11 cellular contexts compared by ENCODE assay signal in the genomic region with DNA sequence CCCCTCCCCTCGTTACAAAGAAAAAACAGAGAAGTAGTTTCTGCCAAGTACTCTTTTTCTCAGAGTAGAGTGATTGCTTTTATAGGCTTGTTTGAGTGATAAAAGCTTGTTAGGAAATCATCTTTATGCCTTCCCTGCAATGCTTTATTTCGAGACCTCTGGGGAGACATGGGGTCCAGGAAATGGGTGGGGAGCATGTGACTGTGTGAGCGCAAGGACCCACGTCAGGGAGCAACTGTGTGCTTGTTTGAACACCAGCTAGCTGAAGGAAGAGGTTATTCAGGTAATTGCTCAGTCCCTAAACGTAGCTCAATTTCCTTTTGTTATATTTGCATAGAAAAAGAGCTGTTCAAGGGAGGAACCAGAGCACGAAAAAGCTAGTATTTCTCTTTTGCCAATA.
DNase-seq lines count a peak whose midpoint lies in the region; ATAC-seq and TF ChIP-seq lines count a peak whose summit lies in the region.
"Had no signal": no experiment of that assay in that cellular context is flagged by ENCODE, and none has a peak within 500 bp of the region (broad histone marks: within the 10 kb centered on the region; RNA-seq: fewer than 3 reads in every experiment).

No MANE protein-coding gene starts in this region.

- H3K4me3 ChIP-seq in GM23338 (no peak overlapping the region), lower lobe of right lung (no peak overlapping the region), foreskin fibroblast (ENCODE audit: low read depth in 1 of 2, low read length in 2 of 2) (no peak overlapping the region)
- H3K4me3 ChIP-seq: suprapubic skin had no signal

- H4K20me1 ChIP-seq in GM23338 (replicated peaks; ENCODE audit: insufficient read depth): no peaks in the 10 kb centered on the region

- TF ChIP-seq CTCF in CD14-positive monocyte (IDR thresholded peaks at IDR 0.05) (no peak), GM23338 (conservative IDR thresholded peaks at IDR 0.05; ENCODE audit: low read depth in 2 of 2) (no peak), lower lobe of right lung (IDR thresholded peaks at IDR 0.05) (no peak), foreskin fibroblast (IDR thresholded peaks at IDR 0.05; ENCODE audit: low read depth, low read length) (no peak)

- ATAC-seq in GM23338 (no peak), lower lobe of right lung (peak in 1 of 2 donors; percentile 23)
- ATAC-seq in activated CD8-positive, alpha-beta memory T cell treated with anti-CD3 and anti-CD28 coated beads, Interleukin-2, amount 10 ng/mL, durations not matched to agents 7 days and 5 days: peak; percentile 58

- DNase-seq in CD14-positive monocyte (ENCODE audit: low spot score): no peak
- no peak for DNase-seq in GM23338 (ENCODE audit: low spot score)
- DNase-seq in activated CD8-positive, alpha-beta memory T cell treated with anti-CD3 and anti-CD28 coated beads, Interleukin-2, amount 10 ng/mL, durations not matched to agents 7 days and 5 days: peak; percentile 41
- DNase-seq in lower lobe of right lung: no peak
- DNase-seq in EL: no peak
- no peak for DNase-seq in foreskin fibroblast
- no peak for DNase-seq in SKM-1 treated with dmso at 0.1 percent for 144 hours (lab: John Stamatoyannopoulos, UW; ENCODE audit: unreplicated experiment)
- no peak for DNase-seq in middle frontal gyrus (ENCODE audit: extremely low spot score, low spot score)
- DNase-seq: NCI-H2171 had no signal

- no peaks in the 10 kb centered on the region for H3K9me3 ChIP-seq in lower lobe of right lung
- H3K9me3 ChIP-seq: suprapubic skin had no signal

- peaks cover 0 to 2% (median 0%) of the 10 kb centered on the region in 3 donors for H3K27me3 Mint-ChIP-seq in CD14-positive monocyte (ENCODE audit: low read depth in 3 of 3)
- H3K27me3 Mint-ChIP-seq in GM23338 (ENCODE audit: insufficient read depth, low read depth, poor library complexity): peaks cover 3% of the 10 kb centered on the region
- no peaks in the 10 kb centered on the region for H3K27me3 Mint-ChIP-seq in activated CD8-positive, alpha-beta memory T cell treated with anti-CD3 and anti-CD28 coated beads, Interleukin-2, amount 10 ng/mL, durations not matched to agents 7 days and 5 days
- H3K27me3 Mint-ChIP-seq: dendritic cell treated with granulocyte-macrophage colony-stimulating factor and Interleukin-4, amounts not matched to agents 40 ng/mL and 50 ng/mL, for 4 days had no signal

- no peak overlapping the region for H3K27ac ChIP-seq in GM23338 (ENCODE audit: low read depth)
- H3K27ac ChIP-seq in lower lobe of right lung: peak overlapping the region; percentile 20
- H3K27ac ChIP-seq: suprapubic skin had no signal

- H3K4me1 ChIP-seq in GM23338 (ENCODE audit: insufficient read depth) (no peaks in the 10 kb centered on the region; the same call in 1 of the 2 replicates), lower lobe of right lung (peaks cover 17% of the 10 kb centered on the region)

- CTCF ChIA-PET in activated CD8-positive, alpha-beta memory T cell treated with anti-CD3 and anti-CD28 coated beads, Interleukin-2, amount 10 ng/mL, durations not matched to agents 7 days and 5 days (lab: Charles Lee): interaction anchor here (1.2 to 1.8 kb wide), 2 partner anchors 15 to 323 kb away, joined by 3 to 5 read pairs; no protein-coding TSS in a partner anchor

- intact Hi-C loops in CD14-positive monocyte (cut with micrococcal nuclease) (loop anchor here in 1 of 2 donors (5.0 kb wide), 1 partner anchor 322 kb away; a partner anchor contains a TSS), lower lobe of right lung (cut with DNase I) (no loop called here)

- H3K27ac Mint-ChIP-seq in CD14-positive monocyte (peak overlapping the region in 5 of 7 donors; percentile 19 to 82 (median 48)), GM23338 (0 out of 2 replicates have a peak overlapping the region, but pooled peaks have one; percentile 25)
- H3K27ac Mint-ChIP-seq in activated CD8-positive, alpha-beta memory T cell treated with anti-CD3 and anti-CD28 coated beads, Interleukin-2, amount 10 ng/mL, durations not matched to agents 7 days and 5 days: no peak overlapping the region
- H3K27ac Mint-ChIP-seq: dendritic cell treated with granulocyte-macrophage colony-stimulating factor and Interleukin-4, amounts not matched to agents 40 ng/mL and 50 ng/mL, for 4 days had no signal

- H3K36me3 Mint-ChIP-seq in CD14-positive monocyte (peaks cover 21 to 27% of the 10 kb centered on the region in 2 donors), GM23338 (ENCODE audit: low read depth) (no peaks in the 10 kb centered on the region)
- H3K36me3 Mint-ChIP-seq in activated CD8-positive, alpha-beta memory T cell treated with anti-CD3 and anti-CD28 coated beads, Interleukin-2, amount 10 ng/mL, durations not matched to agents 7 days and 5 days: no peaks in the 10 kb centered on the region

- H3K4me3 Mint-ChIP-seq in CD14-positive monocyte (peak overlapping the region in 1 of 2 donors; percentile 48), GM23338 (no peak overlapping the region)
- H3K4me3 Mint-ChIP-seq in activated CD8-positive, alpha-beta memory T cell treated with anti-CD3 and anti-CD28 coated beads, Interleukin-2, amount 10 ng/mL, durations not matched to agents 7 days and 5 days: no peak overlapping the region
- H3K4me3 Mint-ChIP-seq: dendritic cell treated with granulocyte-macrophage colony-stimulating factor and Interleukin-4, amounts not matched to agents 40 ng/mL and 50 ng/mL, for 4 days had no signal

- H3K9me3 Mint-ChIP-seq in CD14-positive monocyte: no peaks in the 10 kb centered on the region
- H3K9me3 Mint-ChIP-seq in GM23338: no peaks in the 10 kb centered on the region
- no peaks in the 10 kb centered on the region for H3K9me3 Mint-ChIP-seq in activated CD8-positive, alpha-beta memory T cell treated with anti-CD3 and anti-CD28 coated beads, Interleukin-2, amount 10 ng/mL, durations not matched to agents 7 days and 5 days (ENCODE audit: low read depth)
- H3K9me3 Mint-ChIP-seq: dendritic cell treated with granulocyte-macrophage colony-stimulating factor and Interleukin-4, amounts not matched to agents 40 ng/mL and 50 ng/mL, for 4 days had no signal

- H3K4me2 ChIP-seq in GM23338: 0 out of 2 replicates have a peak overlapping the region, but pooled peaks have one; percentile 5

- no peaks in the 10 kb centered on the region for H3K79me2 ChIP-seq in GM23338 (replicated peaks; ENCODE audit: insufficient read depth)

- peaks cover 4% of the 10 kb centered on the region; the same call in 1 of the 2 replicates for H3K9me2 ChIP-seq in GM23338 (ENCODE audit: insufficient read depth)

- peak overlapping the region; percentile 4; the same call in 1 of the 2 replicates for H2AFZ ChIP-seq in GM23338

- H3F3A ChIP-seq in GM23338 (replicated peaks; ENCODE audit: low read depth): no peaks in the 10 kb centered on the region

- H3K36me3 ChIP-seq in GM23338 (ENCODE audit: insufficient read depth) (no peaks in the 10 kb centered on the region), lower lobe of right lung (no peaks in the 10 kb centered on the region)
- H3K36me3 ChIP-seq: suprapubic skin had no signal

- no peaks in the 10 kb centered on the region for H3K27me3 ChIP-seq in GM23338 (ENCODE audit: insufficient read depth)
- H3K27me3 ChIP-seq in lower lobe of right lung (ENCODE audit: low read depth): no peaks in the 10 kb centered on the region
- H3K27me3 ChIP-seq: suprapubic skin had no signal

- H3K4me1 Mint-ChIP-seq in CD14-positive monocyte (peaks cover 24% of the 10 kb centered on the region), GM23338 (peaks cover 19% of the 10 kb centered on the region)
- peaks cover 15% of the 10 kb centered on the region for H3K4me1 Mint-ChIP-seq in activated CD8-positive, alpha-beta memory T cell treated with anti-CD3 and anti-CD28 coated beads, Interleukin-2, amount 10 ng/mL, durations not matched to agents 7 days and 5 days

TF ChIP-seq in GM23338, 12 proteins besides CTCF, POLR2A, EP300 and RAD21:
- TF ChIP-seq, protein P1, sequence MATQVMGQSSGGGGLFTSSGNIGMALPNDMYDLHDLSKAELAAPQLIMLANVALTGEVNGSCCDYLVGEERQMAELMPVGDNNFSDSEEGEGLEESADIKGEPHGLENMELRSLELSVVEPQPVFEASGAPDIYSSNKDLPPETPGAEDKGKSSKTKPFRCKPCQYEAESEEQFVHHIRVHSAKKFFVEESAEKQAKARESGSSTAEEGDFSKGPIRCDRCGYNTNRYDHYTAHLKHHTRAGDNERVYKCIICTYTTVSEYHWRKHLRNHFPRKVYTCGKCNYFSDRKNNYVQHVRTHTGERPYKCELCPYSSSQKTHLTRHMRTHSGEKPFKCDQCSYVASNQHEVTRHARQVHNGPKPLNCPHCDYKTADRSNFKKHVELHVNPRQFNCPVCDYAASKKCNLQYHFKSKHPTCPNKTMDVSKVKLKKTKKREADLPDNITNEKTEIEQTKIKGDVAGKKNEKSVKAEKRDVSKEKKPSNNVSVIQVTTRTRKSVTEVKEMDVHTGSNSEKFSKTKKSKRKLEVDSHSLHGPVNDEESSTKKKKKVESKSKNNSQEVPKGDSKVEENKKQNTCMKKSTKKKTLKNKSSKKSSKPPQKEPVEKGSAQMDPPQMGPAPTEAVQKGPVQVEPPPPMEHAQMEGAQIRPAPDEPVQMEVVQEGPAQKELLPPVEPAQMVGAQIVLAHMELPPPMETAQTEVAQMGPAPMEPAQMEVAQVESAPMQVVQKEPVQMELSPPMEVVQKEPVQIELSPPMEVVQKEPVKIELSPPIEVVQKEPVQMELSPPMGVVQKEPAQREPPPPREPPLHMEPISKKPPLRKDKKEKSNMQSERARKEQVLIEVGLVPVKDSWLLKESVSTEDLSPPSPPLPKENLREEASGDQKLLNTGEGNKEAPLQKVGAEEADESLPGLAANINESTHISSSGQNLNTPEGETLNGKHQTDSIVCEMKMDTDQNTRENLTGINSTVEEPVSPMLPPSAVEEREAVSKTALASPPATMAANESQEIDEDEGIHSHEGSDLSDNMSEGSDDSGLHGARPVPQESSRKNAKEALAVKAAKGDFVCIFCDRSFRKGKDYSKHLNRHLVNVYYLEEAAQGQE (IDR thresholded peaks at IDR 0.05; ENCODE audit: unreplicated experiment): no peak
- TF ChIP-seq POLR2AphosphoS5 (IDR thresholded peaks at IDR 0.05; ENCODE audit: low read depth) (no peak), ZNF331 (CRISPR knock-in tag; IDR thresholded peaks at IDR 0.05; ENCODE audit: low read depth) (no peak)
